8 cellular contexts compared by ENCODE assay signal in genomic region chr6:70221025-70221714, GRCh38.
A peak's percentile ranks its signal among the peaks of the same experiment; 100 is the strongest.
DNase-seq lines count a peak whose midpoint lies in the region; TF ChIP-seq lines count a peak whose summit lies in the region.

No MANE protein-coding gene starts in this region.

- H3K4me3 Mint-ChIP-seq in Calu3 (ENCODE audit: low read depth, unreplicated experiment), result no peak overlapping the region

- DNase-seq in Calu3 (peak; percentile 28), GM20000 (ENCODE audit: low spot score) (peak; percentile 32), NB4 (ENCODE audit: low read depth) (peak; percentile 49), WERI-Rb-1 (peak; percentile 22), hepatocyte (ENCODE audit: low spot score) (peak; percentile 66), tibial nerve (ENCODE audit: low spot score in 2 of 2) (no peak), NCI-H226 (no peak)
- no peak for DNase-seq in activated effector memory CD4-positive, alpha-beta T cell treated with anti-CD3 and anti-CD28 coated beads, Interleukin-2, amount 50 U/mL, for 16 hours

- H3K36me3 ChIP-seq in WERI-Rb-1 (no peaks in the 10 kb centered on the region), hepatocyte (replicated peaks; ENCODE audit: insufficient read depth, low read depth) (no peaks in the 10 kb centered on the region), tibial nerve (no peaks in the 10 kb centered on the region)

- H3K36me3 Mint-ChIP-seq in Calu3 (ENCODE audit: insufficient read depth, unreplicated experiment), result no peaks in the 10 kb centered on the region

- TF ChIP-seq POLR2A in NB4 (IDR thresholded peaks at IDR 0.05; ENCODE audit: extremely low read depth, insufficient read length) (no peak), tibial nerve (IDR thresholded peaks at IDR 0.05) (no peak)

- peak overlapping the region; percentile 17 for H2AFZ ChIP-seq in hepatocyte

- H3K9me3 Mint-ChIP-seq in Calu3 (ENCODE audit: low read depth, unreplicated experiment), result no peaks in the 10 kb centered on the region

- no peak for TF ChIP-seq EP300 in tibial nerve (IDR thresholded peaks at IDR 0.05)

- BruUV-seq in Calu3 (replicated peaks; lab: Mats Ljungman, UMichigan), result no TSS peak

- intact Hi-C loops in Calu3 (cut with micrococcal nuclease; ENCODE audit: unreplicated experiment), result loop anchor here (1.0 to 2.0 kb wide), 6 partner anchors 68 to 792 kb away; no protein-coding TSS in a partner anchor

- H3K27ac Mint-ChIP-seq in Calu3 (ENCODE audit: unreplicated experiment), result no peak overlapping the region

- no peak overlapping the region for H3K27ac ChIP-seq in WERI-Rb-1
- H3K27ac ChIP-seq in hepatocyte, result peak overlapping the region; percentile 32
- H3K27ac ChIP-seq in tibial nerve, result no peak overlapping the region

- peaks cover 13% of the 10 kb centered on the region for H3K4me1 ChIP-seq in hepatocyte (ENCODE audit: insufficient read depth)
- peaks cover 0 to 19% (median 0%) of the 10 kb centered on the region in 4 donors for H3K4me1 ChIP-seq in tibial nerve

- no peaks in the 10 kb centered on the region for H3K27me3 ChIP-seq in WERI-Rb-1 (ENCODE audit: insufficient read depth, low read depth, severe bottlenecking)
- H3K27me3 ChIP-seq in hepatocyte, result no peaks in the 10 kb centered on the region
- no peaks in the 10 kb centered on the region for H3K27me3 ChIP-seq in tibial nerve

- TF ChIP-seq CTCF in Calu3 (IDR thresholded peaks at IDR 0.05; ENCODE audit: unreplicated experiment) (peak; percentile 77), GM20000 (IDR thresholded peaks at IDR 0.05; ENCODE audit: extremely low read depth, missing control alignments) (peak; percentile 30), NB4 (IDR thresholded peaks at IDR 0.05; ENCODE audit: low read depth, low read length) (peak; percentile 47), WERI-Rb-1 (IDR thresholded peaks at IDR 0.05; ENCODE audit: low read depth, low read length) (peak; percentile 40; the same call in 1 of the 2 replicates), hepatocyte (IDR thresholded peaks at IDR 0.05; ENCODE audit: poor library complexity) (peak; percentile 82), tibial nerve (IDR thresholded peaks at IDR 0.05) (peak; percentile 43 to 87 (median 76))

- H3K4me3 ChIP-seq in NB4 (ENCODE audit: low read depth, low read length), result no peak overlapping the region
- no peak overlapping the region for H3K4me3 ChIP-seq in WERI-Rb-1 (ENCODE audit: low read depth, low read length)
- H3K4me3 ChIP-seq in hepatocyte, result no peak overlapping the region
- no peak overlapping the region for H3K4me3 ChIP-seq in tibial nerve

- no peaks in the 10 kb centered on the region for H4K20me1 ChIP-seq in hepatocyte (ENCODE audit: insufficient read depth, poor library complexity, severe bottlenecking)

- peaks cover 26% of the 10 kb centered on the region for H3K4me1 Mint-ChIP-seq in Calu3 (ENCODE audit: low read depth, unreplicated experiment)

- H3K9me2 ChIP-seq in hepatocyte (replicated peaks; ENCODE audit: insufficient read depth), result no peaks in the 10 kb centered on the region

- WGBS in hepatocyte (ENCODE audit: low lambda C conversion rate, missing lambda C conversion rate), result 26% methylated on average over 4 of the region's 4 CpGs
- WGBS in tibial nerve, 2 donors, result 18 to 21% methylated on average over 4 of the region's 4 CpGs

- CTCF ChIA-PET in Calu3 (lab: Charles Lee), result interaction anchor here (0.6 to 2.8 kb wide), 31 partner anchors 9 to 1124 kb away, joined by 3 to 48 read pairs (median 4); partner anchors contain the start of genes B3GAT2, FAM135A and SDHAF4

- peaks cover 13% of the 10 kb centered on the region for H3K27me3 Mint-ChIP-seq in Calu3 (ENCODE audit: unreplicated experiment)

- H3K79me2 ChIP-seq in hepatocyte, result no peaks in the 10 kb centered on the region

- H3K4me2 ChIP-seq in hepatocyte, result peak overlapping the region; percentile 48

- H3K9me3 ChIP-seq in WERI-Rb-1 (ENCODE audit: severe bottlenecking) (no peaks in the 10 kb centered on the region), hepatocyte (ENCODE audit: low read depth) (no peaks in the 10 kb centered on the region), tibial nerve (no peaks in the 10 kb centered on the region)

Comparison
In these comparisons a context has a peak if more than half of its experiments do, and no peak if none do; other contexts are left out.
1. DNase-seq: peak in Calu3 (single experiment), GM20000 (single experiment), NB4 (single experiment), WERI-Rb-1 (single experiment) and hepatocyte (single experiment); none in tibial nerve (0 of 2), activated effector memory CD4-positive, alpha-beta T cell treated with anti-CD3 and anti-CD28 coated beads, Interleukin-2, amount 50 U/mL, for 16 hours (single experiment) and NCI-H226 (single experiment).
2. CTCF ChIP-seq: peak in every context shown above with its lines; median percentile 82 in hepatocyte; 77 in Calu3; 76 in tibial nerve; 47 in NB4; 40 in WERI-Rb-1; 30 in GM20000.